In the genomic region with DNA sequence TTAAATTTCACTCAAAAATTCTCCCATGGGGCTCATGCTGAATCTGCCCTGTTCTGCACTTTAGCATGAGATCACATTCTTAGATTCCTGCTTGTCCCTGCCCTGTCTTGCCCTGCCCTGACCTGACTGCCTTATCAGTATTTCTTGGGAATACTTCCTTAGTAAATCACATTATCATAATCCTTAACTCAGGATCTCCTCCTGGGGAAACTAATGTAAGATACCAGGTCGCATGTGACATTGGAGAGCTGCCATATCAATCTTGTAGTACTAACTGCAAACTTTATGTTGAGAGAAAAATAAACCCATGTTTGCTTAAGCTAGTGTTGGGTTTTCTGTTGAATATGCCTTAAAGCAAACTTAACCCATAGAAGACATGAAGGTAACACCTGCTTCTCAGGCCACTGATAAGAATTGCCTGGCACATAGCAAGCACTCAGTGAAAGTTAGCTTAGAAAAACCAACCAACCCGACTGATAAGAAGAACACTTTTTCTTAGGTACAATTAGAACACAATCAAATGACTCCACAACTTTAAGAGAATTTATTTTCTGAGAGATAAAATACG, we compare ENCODE assay signal across 19 cellular contexts. TPM values are rescaled to one million over a fixed set of nuclear protein-coding genes. Genes with fewer than 3 reads are reported as not detected.
"Had no signal": no experiment of that assay in that cellular context is flagged by ENCODE, and none has a peak within 500 bp of the region (broad histone marks: within the 10 kb centered on the region; RNA-seq: fewer than 3 reads in every experiment).

No MANE protein-coding gene starts in this region.

- DNase-seq: effector memory CD4-positive, alpha-beta T cell; esophagus squamous epithelium; foreskin fibroblast; mammary epithelial cell; naive B cell; stimulated activated CD4-positive, alpha-beta T cell treated with anti-CD3 and anti-CD28 coated beads, Interleukin-2, amount 100 ng/mL, for 24 hours; stimulated activated CD4-positive, alpha-beta T cell treated with anti-CD3 and anti-CD28 coated beads, Interleukin-4, amount 100 ng/mL, for 4 hours; stimulated activated naive B cell treated with anti-CD40 and anti-IgM and Interleukin-4, amounts not matched to agents 10 μg/mL and 1 μg/mL and 100 μg/mL, for 72 hours; stimulated activated naive CD8-positive, alpha-beta T cell treated with anti-CD3 and anti-CD28 coated beads, Interleukin-15, amount 100 ng/mL, for 72 hours; substantia nigra had no signal

- H3K27ac ChIP-seq: epithelial cell of prostate, esophagus squamous epithelium, thoracic aorta had no signal

- ATAC-seq: sciatic nerve; stimulated activated naive B cell treated with anti-CD40 and anti-IgM and Interleukin-4, amounts not matched to agents 10 μg/mL and 1 μg/mL and 100 μg/mL, for 72 hours; stimulated activated naive CD8-positive, alpha-beta T cell treated with anti-CD3 and anti-CD28 coated beads, Interleukin-15, amount 100 ng/mL, for 72 hours had no signal

- H3K9me3 ChIP-seq: thoracic aorta had no signal

- H3K27me3 ChIP-seq: esophagus squamous epithelium had no signal

- H3K4me3 ChIP-seq: esophagus squamous epithelium, thoracic aorta had no signal

RNA-seq across cellular contexts. Expression of a gene that starts 59.3 kb away (rescaled TPM):
- total RNA-seq: esophagus squamous epithelium, kidney epithelial cell, lower leg skin, mammary epithelial cell, mesothelial cell of epicardium, omental fat pad, pulmonary artery endothelial cell, sciatic nerve, skeletal muscle tissue had no signal
- polyA plus RNA-seq: mammary epithelial cell had no signal
